Comparison of ENCODE assay signal across 9 cellular contexts in the genomic region with DNA sequence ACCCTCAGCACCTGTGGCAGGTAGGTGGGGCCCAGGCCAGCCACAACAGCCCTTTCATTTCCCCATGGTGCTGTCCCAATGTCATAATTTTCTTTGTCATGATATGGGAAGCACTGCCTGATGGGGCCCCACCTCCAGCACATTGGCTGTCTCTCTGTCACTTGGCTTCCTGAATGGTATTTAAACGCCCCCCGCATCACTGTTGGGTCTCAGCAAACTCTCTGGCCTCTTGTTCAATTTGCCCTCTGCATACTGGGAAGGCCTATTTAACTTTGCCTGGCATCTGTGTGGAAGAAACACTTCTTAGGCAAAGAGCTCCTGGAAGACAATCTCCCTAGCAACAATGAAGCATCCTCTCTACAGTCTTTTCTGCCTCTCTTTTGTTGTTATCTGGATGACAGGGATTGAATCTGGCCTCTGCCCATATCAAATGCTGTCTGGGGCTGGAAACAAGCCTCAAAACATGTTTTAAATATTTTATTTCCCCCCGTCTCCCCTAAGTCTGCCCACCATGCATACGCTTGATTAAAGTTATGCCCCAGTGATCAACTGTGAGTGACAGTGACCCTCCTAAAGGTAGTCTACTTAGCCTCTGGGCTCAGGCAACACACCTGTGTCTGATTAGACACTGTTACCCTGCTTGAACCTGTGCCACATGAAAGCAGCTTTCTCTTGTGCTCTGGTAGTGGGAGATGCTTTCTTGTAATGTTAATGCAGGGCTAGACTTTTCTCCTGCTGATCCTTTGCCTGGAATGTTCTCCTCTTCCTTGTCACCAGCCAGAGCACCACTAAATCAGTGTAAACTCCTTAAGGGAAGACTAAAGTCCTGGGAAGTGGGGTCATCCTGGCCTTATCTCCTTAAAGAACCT. TPM values are rescaled to one million over a fixed set of nuclear protein-coding genes. Genes with fewer than 3 reads are reported as not detected.
DNase-seq lines count a peak whose midpoint lies in the region; ATAC-seq, FAIRE-seq and TF ChIP-seq lines count a peak whose summit lies in the region.
"Had no signal": no experiment of that assay in that cellular context is flagged by ENCODE, and none has a peak within 500 bp of the region (broad histone marks: within the 10 kb centered on the region; RNA-seq: fewer than 3 reads in every experiment).

No MANE protein-coding gene starts in this region.

- no peak overlapping the region for H2BK15ac ChIP-seq in H1 (ENCODE audit: low read length)

- H3K14ac ChIP-seq in H1 (ENCODE audit: insufficient read length): no peak overlapping the region

- H3K9ac ChIP-seq in BLaER1 treated with 17β-estradiol and CSF1 and Interleukin-3, amounts not matched to agents 10 nM and 100 nM: peak overlapping the region in 5 of 11 experiments; percentile 4 to 74 (median 70); a peak in 8 of 22 replicates
- H3K9ac ChIP-seq in H1 (replicated peaks in 1 of 4; ENCODE audit: extremely low read depth in 1 of 4, low read depth in 3 of 4, low read length in 3 of 4): no peak overlapping the region

- H3K36me3 ChIP-seq in BLaER1 treated with 17β-estradiol and CSF1 and Interleukin-3, amounts not matched to agents 10 nM and 100 nM: peaks cover 0 to 8% (median 5%) of the 10 kb centered on the region in 11 experiments; a peak in 14 of 22 replicates
- H3K36me3 ChIP-seq in H1 (ENCODE audit: control insufficient read depth in 2 of 4, insufficient read depth in 4 of 4, low read length in 3 of 4): 0 out of 8 replicates have a peak, but pooled peaks cover 0 to under 1% (median 0%) of the 10 kb centered on the region in 4 experiments
- no peaks in the 10 kb centered on the region for H3K36me3 ChIP-seq in H7 (replicated peaks; ENCODE audit: control insufficient read depth, insufficient read depth, low read length)

- H2BK5ac ChIP-seq in H1 (ENCODE audit: low read depth, low read length): no peak overlapping the region

- no peak overlapping the region for H3K23ac ChIP-seq in H1 (ENCODE audit: insufficient read length)

- H2BK20ac ChIP-seq in H1 (ENCODE audit: low read length): no peak overlapping the region

- no peak for TF ChIP-seq CTCF in H1 (IDR thresholded peaks at IDR 0.05; ENCODE audit: control extremely low read depth in 1 of 3, insufficient read depth in 1 of 3, low read depth in 1 of 3, low read length in 3 of 3)

- H3K9me3 ChIP-seq in BLaER1 treated with 17β-estradiol and CSF1 and Interleukin-3, amounts not matched to agents 10 nM and 100 nM (replicated peaks in 1 of 11): peaks cover 0 to 3% (median 0%) of the 10 kb centered on the region in 11 experiments; a peak in 2 of 22 replicates
- no peaks in the 10 kb centered on the region for H3K9me3 ChIP-seq in H1 (ENCODE audit: insufficient read depth in 2 of 2, low read depth in 1 of 2, low read length in 1 of 2)

- no peak overlapping the region for H3K4me3 ChIP-seq in BLaER1 treated with 17β-estradiol and CSF1 and Interleukin-3, amounts not matched to agents 10 nM and 100 nM
- H3K4me3 ChIP-seq in H1 (ENCODE audit: extremely low read depth in 1 of 4, insufficient read depth in 2 of 4, low read depth in 3 of 4, low read length in 4 of 4) (no peak overlapping the region), H7 (ENCODE audit: insufficient read depth, low read depth, low read length) (no peak overlapping the region)

- H2AFZ ChIP-seq in H1 (ENCODE audit: low read length): no peak overlapping the region

- no peaks in the 10 kb centered on the region for H3K79me1 ChIP-seq in H1 (ENCODE audit: low read depth, low read length)

- 85% methylated on average over 4 of the region's 4 CpGs; no CpG with 5 or more reads in 1 of the 2 experiments for WGBS in H1 (ENCODE audit: extremely low coverage in 1 of 2, insufficient coverage in 1 of 2, insufficient read length in 1 of 2, insufficient replicate concordance in 2 of 2, low coverage in 1 of 2, low lambda C conversion rate in 2 of 2, missing lambda C conversion rate in 1 of 2), 2 experiments

- peaks cover 0 to 4% (median 0%) of the 10 kb centered on the region in 11 experiments; a peak in 1 of 22 replicates for H4K20me1 ChIP-seq in BLaER1 treated with 17β-estradiol and CSF1 and Interleukin-3, amounts not matched to agents 10 nM and 100 nM
- no peaks in the 10 kb centered on the region for H4K20me1 ChIP-seq in H1 (replicated peaks in 1 of 2; ENCODE audit: control insufficient read depth in 1 of 2, insufficient read depth in 2 of 2, low read length in 2 of 2)

- no peak overlapping the region for H4K8ac ChIP-seq in H1 (ENCODE audit: extremely low read depth, insufficient read depth, low read length)

- CTCF ChIA-PET in H1 (lab: Charles Lee; ENCODE audit: partially characterized antibody): interaction anchor here (1.7 kb wide), 1 partner anchor 221 kb away, joined by 7 read pairs; no protein-coding TSS in a partner anchor

- no peak overlapping the region for H2BK120ac ChIP-seq in H1 (replicated peaks; ENCODE audit: low read depth, low read length)

- H3K27ac ChIP-seq in BLaER1 treated with 17β-estradiol and CSF1 and Interleukin-3, amounts not matched to agents 10 nM and 100 nM: peak overlapping the region in 7 of 11 experiments; percentile 43 to 91 (median 84); a peak in 12 of 22 replicates
- no peak overlapping the region for H3K27ac ChIP-seq in H1 (ENCODE audit: low read depth, low read length)

- peak; percentile 22 for ATAC-seq in GM19324 (IDR thresholded peaks at IDR 0.05; ENCODE audit: low FRiP score, unreplicated experiment)
- peak; percentile 5 for ATAC-seq in HG03520 (IDR thresholded peaks at IDR 0.05; ENCODE audit: unreplicated experiment)
- ATAC-seq in GM18498 (IDR thresholded peaks at IDR 0.05; ENCODE audit: unreplicated experiment): no peak

- H3K4me1 ChIP-seq in BLaER1 treated with 17β-estradiol and CSF1 and Interleukin-3, amounts not matched to agents 10 nM and 100 nM: peaks cover 0 to 79% (median 22%) of the 10 kb centered on the region in 10 experiments; a peak in 10 of 20 replicates
- H3K4me1 ChIP-seq in H1 (replicated peaks in 1 of 4; ENCODE audit: control insufficient read depth in 3 of 4, insufficient read depth in 4 of 4, low read length in 3 of 4): no peaks in the 10 kb centered on the region

- no peak for FAIRE-seq in H1 (lab: Jason Lieb, UNC)

- no peak overlapping the region for H3K56ac ChIP-seq in H1 (replicated peaks; ENCODE audit: insufficient read length, low read depth, low read length)

- no peaks in the 10 kb centered on the region for H3K27me3 ChIP-seq in BLaER1 treated with 17β-estradiol and CSF1 and Interleukin-3, amounts not matched to agents 10 nM and 100 nM
- no peaks in the 10 kb centered on the region for H3K27me3 ChIP-seq in H1 (replicated peaks in 1 of 4; ENCODE audit: control insufficient read depth in 3 of 4, extremely low read depth in 1 of 4, insufficient read depth in 3 of 4, low read length in 3 of 4)
- H3K27me3 ChIP-seq in H7 (ENCODE audit: control insufficient read depth, insufficient read depth, low read length): no peaks in the 10 kb centered on the region

- no peak overlapping the region for H3K18ac ChIP-seq in H1 (ENCODE audit: extremely low read depth, low read length)

- no peak overlapping the region for H4K5ac ChIP-seq in H1 (ENCODE audit: insufficient read length, low read depth, low read length)

- POLR2A ChIA-PET in H1 (lab: Charles Lee; ENCODE audit: partially characterized antibody): interaction anchor here (0.7 to 1.3 kb wide), 2 partner anchors 20 to 1117 kb away, joined by 3 read pairs; no protein-coding TSS in a partner anchor

- no peak overlapping the region for H3K4ac ChIP-seq in H1 (replicated peaks; ENCODE audit: insufficient read length, low read depth, low read length)

- TF ChIP-seq POLR2A in H1 (IDR thresholded peaks at IDR 0.05; ENCODE audit: control extremely low read depth in 1 of 2, low read depth in 2 of 2, low read length in 2 of 2): no peak

- no peak for DNase-seq in H1 (ENCODE audit: low read depth in 1 of 2, low spot score in 2 of 2)
- DNase-seq in SHP77 (lab: John Stamatoyannopoulos, UW): no peak
- DNase-seq in H7: no peak
- no peak for DNase-seq in NCI-H446 (lab: John Stamatoyannopoulos, UW)
- DNase-seq: DND-41 had no signal

- peak overlapping the region; percentile 90; the same call in 1 of the 2 replicates for H2AK5ac ChIP-seq in H1 (ENCODE audit: low read depth, low read length)

- no peak for TF ChIP-seq RAD21 in H1 (IDR thresholded peaks at IDR 0.05 in 1 of 2, conservative IDR thresholded peaks at IDR 0.05 in 1 of 2; ENCODE audit: low read depth in 2 of 2, low read length in 2 of 2)

- no peak for TF ChIP-seq EP300 in H1 (IDR thresholded peaks at IDR 0.05; ENCODE audit: borderline replicate concordance in 1 of 2, low read depth in 2 of 2, low read length in 2 of 2)

- no peaks in the 10 kb centered on the region for H3K79me2 ChIP-seq in H1 (ENCODE audit: control insufficient read depth in 1 of 2, insufficient read depth in 2 of 2, low read length in 2 of 2)

- peak overlapping the region in 7 of 11 experiments; percentile 14 to 89 (median 71); a peak in 11 of 22 replicates for H3K4me2 ChIP-seq in BLaER1 treated with 17β-estradiol and CSF1 and Interleukin-3, amounts not matched to agents 10 nM and 100 nM
- H3K4me2 ChIP-seq in H1 (ENCODE audit: insufficient read depth in 1 of 2, low read depth in 2 of 2, low read length in 2 of 2): no peak overlapping the region

- no peak overlapping the region for H4K91ac ChIP-seq in H1 (replicated peaks; ENCODE audit: insufficient read length, low read length)

- H2BK12ac ChIP-seq in H1 (ENCODE audit: low read depth, low read length): no peak overlapping the region

- no peaks in the 10 kb centered on the region for H3K23me2 ChIP-seq in H1 (ENCODE audit: low read depth, low read length)

TF ChIP-seq in H1, 55 proteins besides CTCF, POLR2A, EP300 and RAD21 (continues in another document):
- TF ChIP-seq CBX5 (IDR thresholded peaks at IDR 0.05; ENCODE audit: low read depth, low read length): no peak
- TF ChIP-seq RNF2 (IDR thresholded peaks at IDR 0.05; ENCODE audit: borderline replicate concordance, low read depth, low read length, missing control alignments, poor library complexity, severe bottlenecking): no peak
- TF ChIP-seq BRCA1 (IDR thresholded peaks at IDR 0.05; ENCODE audit: low read depth, low read length): no peak
- TF ChIP-seq SAP30 (IDR thresholded peaks at IDR 0.05; ENCODE audit: insufficient read depth, insufficient replicate concordance, low read length): no peak
- no peak for TF ChIP-seq KDM1A (IDR thresholded peaks at IDR 0.05; ENCODE audit: borderline replicate concordance, low read length)
- no peak for TF ChIP-seq POLR2AphosphoS5 (IDR thresholded peaks at IDR 0.05; ENCODE audit: low read depth, low read length)

RNA-seq across cellular contexts. Expression of a gene that starts 35.0 kb away (rescaled TPM):
- total RNA-seq in H1 (2021; fragmentation: NEBNext Ultra II Directional; extraction: Animal tissue kit (Norgen Biotek cat#: 25700)): 24.7 and 25.2 TPM in 2 replicates
- 18.4 and 19.3 TPM in 2 replicates for polyA plus RNA-seq in H1 (2011; rRNA removed)
- 19.7 TPM for polyA plus RNA-seq in H1 (2011; cell fraction: cytosol; rRNA removed)
- 23.3 TPM for polyA plus RNA-seq in H1 (2011; cell fraction: nucleus; rRNA removed)
- 12.0 to 23.5 TPM (median 15.7 TPM) in 4 replicates for polyA plus RNA-seq in H1 (2012, experiment 1 of 2)
- 7.4 TPM for polyA plus RNA-seq in H1 (2012, experiment 2 of 2)
- 23.5 TPM for polyA plus RNA-seq in H1 (2013, experiment 1 of 2)
- polyA plus RNA-seq in H1 (2013, experiment 2 of 2): 27.0 TPM
- polyA minus RNA-seq in H1 (2011; rRNA and poly(A)+ RNA removed): 25.5 and 26.6 TPM in 2 replicates
- 10.1 TPM for polyA minus RNA-seq in H1 (2011; cell fraction: cytosol; rRNA and poly(A)+ RNA removed)
- 23.3 TPM for polyA minus RNA-seq in H1 (2011; cell fraction: nucleus; rRNA and poly(A)+ RNA removed)
- 19.5 and 26.2 TPM in 2 replicates for total RNA-seq in H7 (2014; rRNA removed; shearing (Covaris generic))

Comparison
In these comparisons a context has a peak if more than half of its experiments do, and no peak if none do; other contexts are left out.
1. H3K4me2 ChIP-seq: peak in BLaER1 treated with 17β-estradiol and CSF1 and Interleukin-3, amounts not matched to agents 10 nM and 100 nM (7 of 11); none in H1 (0 of 2).